In genomic region chr5:14405706-14406553, GRCh38 we compare ENCODE assay signal across 12 cellular contexts.
DNase-seq lines count a peak whose midpoint lies in the region; ATAC-seq and TF ChIP-seq lines count a peak whose summit lies in the region.
"Had no signal": no experiment of that assay in that cellular context is flagged by ENCODE, and none has a peak within 500 bp of the region (broad histone marks: within the 10 kb centered on the region; RNA-seq: fewer than 3 reads in every experiment).

No MANE protein-coding gene starts in this region.

- no peak overlapping the region for H3K27ac Mint-ChIP-seq in stimulated activated effector memory CD8-positive, alpha-beta T cell treated with anti-CD3 and anti-CD28 coated beads, Interleukin-12 subunit alpha, Interleukin-12 subunit beta, amount 100 ng/mL, for 72 hours

- H3K27ac ChIP-seq in adipose tissue (ENCODE audit: low read depth, low read length), result peak overlapping the region; percentile 42
- peak overlapping the region; percentile 79 for H3K27ac ChIP-seq in suprapubic skin

- H3K27me3 ChIP-seq in suprapubic skin, result no peaks in the 10 kb centered on the region
- H3K27me3 ChIP-seq: thyroid gland had no signal

- H3K9me3 ChIP-seq in suprapubic skin, result no peaks in the 10 kb centered on the region
- H3K9me3 ChIP-seq: thyroid gland had no signal

- 80 to 93% (median 89%) methylated on average over 22 of the region's 22 CpGs for WGBS in adipose tissue, 3 donors
- WGBS in suprapubic skin, result 90% methylated on average over 22 of the region's 22 CpGs

- no peak overlapping the region for H3K4me3 Mint-ChIP-seq in stimulated activated effector memory CD8-positive, alpha-beta T cell treated with anti-CD3 and anti-CD28 coated beads, Interleukin-12 subunit alpha, Interleukin-12 subunit beta, amount 100 ng/mL, for 72 hours
- H3K4me3 Mint-ChIP-seq: naive B cell had no signal

- TF ChIP-seq CTCF in fibroblast of the aortic adventitia (IDR thresholded peaks at IDR 0.05; ENCODE audit: insufficient read depth, low read length), result no peak
- no peak for TF ChIP-seq CTCF in suprapubic skin (IDR thresholded peaks at IDR 0.05)

- H3K36me3 Mint-ChIP-seq in stimulated activated effector memory CD8-positive, alpha-beta T cell treated with anti-CD3 and anti-CD28 coated beads, Interleukin-12 subunit alpha, Interleukin-12 subunit beta, amount 100 ng/mL, for 72 hours, result peaks cover 23% of the 10 kb centered on the region

- peak overlapping the region; percentile 31 for H3K4me3 ChIP-seq in fibroblast of the aortic adventitia (ENCODE audit: low read depth, low read length)
- no peak overlapping the region for H3K4me3 ChIP-seq in suprapubic skin
- H3K4me3 ChIP-seq: GM12878, thyroid gland had no signal

- H3K4me1 Mint-ChIP-seq in stimulated activated effector memory CD8-positive, alpha-beta T cell treated with anti-CD3 and anti-CD28 coated beads, Interleukin-12 subunit alpha, Interleukin-12 subunit beta, amount 100 ng/mL, for 72 hours, result peaks cover 16% of the 10 kb centered on the region

- peaks cover 7% of the 10 kb centered on the region for H3K9me3 Mint-ChIP-seq in stimulated activated effector memory CD8-positive, alpha-beta T cell treated with anti-CD3 and anti-CD28 coated beads, Interleukin-12 subunit alpha, Interleukin-12 subunit beta, amount 100 ng/mL, for 72 hours

- H3K36me3 ChIP-seq in suprapubic skin, result peaks cover 52% of the 10 kb centered on the region

- DNase-seq in NCI-H226, result peak; percentile 73
- DNase-seq in fibroblast of the aortic adventitia (ENCODE audit: low read depth), result peak; percentile 61
- no peak for DNase-seq in suprapubic skin (ENCODE audit: low spot score in 2 of 2)
- DNase-seq in stimulated activated effector memory CD8-positive, alpha-beta T cell treated with anti-CD3 and anti-CD28 coated beads, Interleukin-12 subunit alpha, Interleukin-12 subunit beta, amount 100 ng/mL, for 72 hours (ENCODE audit: low spot score in 2 of 2), result no peak
- no peak for DNase-seq in NCI-H1417 treated with DMSO at 0.1 percent for 48 hours (lab: John Stamatoyannopoulos, UW)
- no peak for DNase-seq in NCI-H1105 treated with DMSO at 0.1 percent for 48 hours (lab: John Stamatoyannopoulos, UW)
- DNase-seq: activated gamma-delta T cell, naive B cell, thyroid gland had no signal

- TF ChIP-seq EP300 in suprapubic skin (IDR thresholded peaks at IDR 0.05), result no peak

- peaks cover 6% of the 10 kb centered on the region for H3K4me1 ChIP-seq in suprapubic skin
- H3K4me1 ChIP-seq: thyroid gland had no signal

- TF ChIP-seq POLR2A in suprapubic skin (IDR thresholded peaks at IDR 0.05), result no peak

- ATAC-seq in stimulated activated effector memory CD8-positive, alpha-beta T cell treated with anti-CD3 and anti-CD28 coated beads, Interleukin-12 subunit alpha, Interleukin-12 subunit beta, amount 100 ng/mL, for 72 hours, result no peak
- ATAC-seq: GM12878, left lobe of liver had no signal

Comparison
In these comparisons a context has a peak if more than half of its experiments do, and no peak if none do; other contexts are left out.
1. DNase-seq: peak in NCI-H226 (single experiment) and fibroblast of the aortic adventitia (single experiment); none in suprapubic skin (0 of 2), stimulated activated effector memory CD8-positive, alpha-beta T cell treated with anti-CD3 and anti-CD28 coated beads, Interleukin-12 subunit alpha, Interleukin-12 subunit beta, amount 100 ng/mL, for 72 hours (0 of 2), NCI-H1417 treated with DMSO at 0.1 percent for 48 hours (single experiment) and NCI-H1105 treated with DMSO at 0.1 percent for 48 hours (single experiment).